Comparison of ENCODE assay signal across 1 cellular context in the genomic region with DNA sequence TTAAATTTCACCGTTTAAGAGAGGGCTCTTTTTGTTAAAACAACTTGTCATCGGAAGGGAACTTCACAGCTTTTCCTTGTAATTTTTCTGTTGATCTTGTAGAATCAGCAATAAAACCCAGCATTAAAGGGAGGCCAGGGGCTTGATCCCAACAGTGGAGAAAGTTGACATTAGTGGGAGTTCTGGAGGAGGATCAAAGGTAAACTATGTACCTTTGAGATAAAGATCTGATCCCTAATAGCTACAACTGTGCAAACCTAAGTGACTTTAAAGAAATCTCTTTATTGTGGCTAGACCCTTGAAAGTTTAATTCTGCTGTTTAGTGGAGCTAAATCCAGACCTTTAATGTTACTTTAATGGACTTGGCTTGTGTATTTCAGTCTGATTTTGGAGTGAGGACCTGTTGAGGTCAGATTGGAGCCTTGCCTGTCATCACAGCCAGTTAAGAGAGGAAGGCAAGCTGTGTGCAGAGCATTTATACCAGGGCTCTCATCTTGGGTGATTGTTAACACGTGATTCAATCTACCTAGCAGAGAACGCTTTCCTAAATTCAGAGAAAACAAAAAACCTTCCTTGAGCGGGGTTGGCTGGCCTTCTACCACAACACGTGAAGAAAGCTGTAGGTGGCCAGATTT.
TF ChIP-seq lines count a peak whose summit lies in the region.

No MANE protein-coding gene starts in this region.

TF ChIP-seq in GM12878, 131 proteins besides CTCF, POLR2A, EP300 and RAD21:
- TF ChIP-seq RAD51 (IDR thresholded peaks at IDR 0.05) (0 out of 2 replicates have a peak, but pooled peaks have one; percentile 26), JUNB (IDR thresholded peaks at IDR 0.05) (no peak)
